In the genomic region with DNA sequence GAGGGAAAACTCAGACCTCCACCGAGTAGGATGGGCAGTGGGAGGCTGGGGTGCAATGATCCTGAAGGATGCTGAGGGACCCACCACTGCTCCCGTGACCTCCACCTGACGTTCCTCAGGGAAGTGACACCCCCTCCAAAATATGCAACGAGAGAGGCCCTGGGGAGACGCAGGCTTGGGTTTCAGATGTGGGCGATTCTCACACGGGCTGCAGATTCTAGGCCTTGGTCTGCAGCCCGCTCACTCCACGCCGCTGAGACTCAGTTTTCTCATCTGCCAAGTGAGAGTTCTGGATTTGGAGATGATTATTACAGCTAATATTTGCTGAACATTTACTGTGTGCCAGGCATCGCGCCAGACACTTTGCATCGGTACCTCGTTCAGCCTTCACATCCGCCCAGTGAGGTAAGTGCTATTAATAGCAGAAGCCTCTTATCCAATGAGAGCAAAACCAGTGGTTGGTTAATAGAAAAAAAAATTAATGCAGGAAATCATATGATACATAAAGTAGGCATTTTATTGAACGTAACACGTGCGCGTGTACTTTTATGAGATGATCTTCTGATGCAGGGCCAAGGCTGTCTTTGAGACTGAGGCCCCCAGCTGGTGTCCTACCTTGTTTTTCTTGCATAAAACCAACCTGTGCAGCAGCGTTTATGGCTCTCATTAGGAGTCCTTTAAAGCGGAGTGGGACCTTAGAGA, we compare ENCODE assay signal across 8 cellular contexts.
DNase-seq lines count a peak whose midpoint lies in the region; ATAC-seq and TF ChIP-seq lines count a peak whose summit lies in the region.

No MANE protein-coding gene starts in this region.

- no peaks in the 10 kb centered on the region for H3K9me3 ChIP-seq in stomach

- WGBS in stomach, 5 donors, result 37 to 43% (median 37%) methylated on average over 20 to 21 of the region's 21 CpGs

- peaks cover 0 to 8% (median 5%) of the 10 kb centered on the region in 3 donors for H3K27me3 ChIP-seq in stomach

- no peak for TF ChIP-seq POLR2A in stomach (IDR thresholded peaks at IDR 0.05)

- H3K4me3 ChIP-seq in stomach, result no peak overlapping the region

- intact Hi-C loops in CD14-positive monocyte (cut with micrococcal nuclease) (no loop called here), stomach (cut with DNase I; ENCODE audit: low total_unique reads) (no loop called here)

- H3K36me3 ChIP-seq in stomach, result no peaks in the 10 kb centered on the region

- H3K4me1 Mint-ChIP-seq in CD14-positive monocyte, result peaks cover 6% of the 10 kb centered on the region
- H3K4me1 Mint-ChIP-seq in T-helper 2 cell treated with Interferon-gamma antibody and Interleukin-4, amounts not matched to agents 5 μg/mL and 100 μg/mL, for 36 hours (ENCODE audit: low read depth), result peaks cover 68% of the 10 kb centered on the region

- TF ChIP-seq EP300 in stomach (IDR thresholded peaks at IDR 0.05), result no peak

- H3K27me3 Mint-ChIP-seq in CD14-positive monocyte (ENCODE audit: low read depth in 3 of 3), result peaks cover 50 to 67% (median 60%) of the 10 kb centered on the region in 3 donors
- no peaks in the 10 kb centered on the region for H3K27me3 Mint-ChIP-seq in T-helper 2 cell treated with Interferon-gamma antibody and Interleukin-4, amounts not matched to agents 5 μg/mL and 100 μg/mL, for 36 hours (ENCODE audit: low read depth)

- DNase-seq in CD14-positive monocyte (ENCODE audit: low spot score) (no peak), stomach (peak; percentile 81), DMS114 treated with DMSO at 0.1 percent for 48 hours (lab: John Stamatoyannopoulos, UW; ENCODE audit: unreplicated experiment) (no peak), ecto neural progenitor cell (ENCODE audit: low spot score) (no peak)
- no peak for DNase-seq in T-helper 2 cell treated with Interferon-gamma antibody and Interleukin-4, amounts not matched to agents 5 μg/mL and 100 μg/mL, for 36 hours (ENCODE audit: low spot score)
- peak; percentile 47 for DNase-seq in effector CD8-positive, alpha-beta T cell (lab: John Stamatoyannopoulos, UW)

- ATAC-seq in GM18907 (IDR thresholded peaks at IDR 0.05; ENCODE audit: unreplicated experiment) (peak; percentile 41), HG03354 (IDR thresholded peaks at IDR 0.05; ENCODE audit: poor library complexity, severe bottlenecking, unreplicated experiment) (peak; percentile 52)

- peaks cover 0 to 67% (median 6%) of the 10 kb centered on the region in 4 donors for H3K4me1 ChIP-seq in stomach

- H3K27ac Mint-ChIP-seq in CD14-positive monocyte, result peak overlapping the region in 6 of 7 donors; percentile 23 to 94 (median 90)
- peak overlapping the region; percentile 95 for H3K27ac Mint-ChIP-seq in T-helper 2 cell treated with Interferon-gamma antibody and Interleukin-4, amounts not matched to agents 5 μg/mL and 100 μg/mL, for 36 hours

- TF ChIP-seq CTCF in CD14-positive monocyte (IDR thresholded peaks at IDR 0.05), result no peak
- no peak for TF ChIP-seq CTCF in stomach (IDR thresholded peaks at IDR 0.05)

- peak overlapping the region in 1 of 2 donors; percentile 80 for H3K4me3 Mint-ChIP-seq in CD14-positive monocyte
- peak overlapping the region; percentile 84 for H3K4me3 Mint-ChIP-seq in T-helper 2 cell treated with Interferon-gamma antibody and Interleukin-4, amounts not matched to agents 5 μg/mL and 100 μg/mL, for 36 hours

- peaks cover 0 to 8% (median 0%) of the 10 kb centered on the region in 7 donors for H3K9me3 Mint-ChIP-seq in CD14-positive monocyte
- H3K9me3 Mint-ChIP-seq in T-helper 2 cell treated with Interferon-gamma antibody and Interleukin-4, amounts not matched to agents 5 μg/mL and 100 μg/mL, for 36 hours, result no peaks in the 10 kb centered on the region

- peaks cover 35 to 50% of the 10 kb centered on the region in 2 donors for H3K36me3 Mint-ChIP-seq in CD14-positive monocyte
- peaks cover 3% of the 10 kb centered on the region for H3K36me3 Mint-ChIP-seq in T-helper 2 cell treated with Interferon-gamma antibody and Interleukin-4, amounts not matched to agents 5 μg/mL and 100 μg/mL, for 36 hours (ENCODE audit: low read depth)

- H3K27ac ChIP-seq in stomach, result peak overlapping the region in 4 of 5 donors; percentile 29 to 65 (median 52)

Comparison
In these comparisons a context has a peak if more than half of its experiments do, and no peak if none do; other contexts are left out.
1. DNase-seq: peak in effector CD8-positive, alpha-beta T cell (single experiment) and stomach (single experiment); none in CD14-positive monocyte (single experiment), T-helper 2 cell treated with Interferon-gamma antibody and Interleukin-4, amounts not matched to agents 5 μg/mL and 100 μg/mL, for 36 hours (single experiment), DMS114 treated with DMSO at 0.1 percent for 48 hours (single experiment) and ecto neural progenitor cell (single experiment).